16 cellular contexts compared by ENCODE assay signal in the genomic region with DNA sequence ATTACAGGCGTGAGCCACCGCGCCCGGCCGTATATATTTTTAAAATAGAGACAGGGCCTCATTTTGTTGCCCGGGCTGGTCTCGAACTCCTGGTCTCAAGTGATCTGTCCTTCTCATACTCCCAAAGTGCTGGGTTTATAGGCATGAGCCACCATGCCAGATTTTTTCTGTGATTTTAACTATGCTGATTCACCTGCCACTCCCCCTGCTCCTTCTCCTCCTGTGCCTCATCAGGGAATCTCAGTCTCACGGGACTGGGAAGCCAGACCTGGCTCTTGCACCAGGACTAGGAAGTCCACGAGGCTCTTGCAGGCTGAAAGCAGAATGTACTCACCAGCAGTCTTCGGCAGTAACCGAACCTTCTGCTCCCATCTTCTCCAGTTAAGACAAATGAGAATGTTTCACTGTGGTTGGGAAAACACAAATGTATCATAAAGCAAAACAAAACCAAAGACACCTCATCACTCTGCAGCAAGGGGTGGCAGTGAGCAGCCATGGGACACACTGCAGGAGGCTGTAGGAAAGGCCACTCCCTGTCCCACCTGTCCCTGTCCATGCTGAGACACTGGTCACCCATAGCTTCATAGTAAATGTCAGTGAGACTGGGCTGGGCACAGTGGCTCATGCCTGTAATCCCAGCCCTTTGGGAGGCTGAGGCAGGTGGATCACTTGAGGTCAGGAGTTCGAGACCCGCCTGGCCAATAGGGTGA.
DNase-seq lines count a peak whose midpoint lies in the region; ATAC-seq, FAIRE-seq and TF ChIP-seq lines count a peak whose summit lies in the region.
"Had no signal": no experiment of that assay in that cellular context is flagged by ENCODE, and none has a peak within 500 bp of the region (broad histone marks: within the 10 kb centered on the region; RNA-seq: fewer than 3 reads in every experiment).

No MANE protein-coding gene starts in this region.

- ATAC-seq in GM21390 (IDR thresholded peaks at IDR 0.05; ENCODE audit: unreplicated experiment) = no peak
- ATAC-seq in sciatic nerve = no peak

- TF ChIP-seq CTCF in epithelial cell of esophagus (IDR thresholded peaks at IDR 0.05; ENCODE audit: insufficient read depth, low read depth, low read length, missing control alignments) (no peak), chondrocyte (IDR thresholded peaks at IDR 0.05) (no peak)

- H3K27ac Mint-ChIP-seq in chondrocyte (ENCODE audit: unreplicated experiment) = no peak overlapping the region
- H3K27ac Mint-ChIP-seq: B cell; CD4-positive, CD25-positive, alpha-beta regulatory T cell; IgD-negative memory B cell had no signal

- no peaks in the 10 kb centered on the region for H3K27me3 Mint-ChIP-seq in chondrocyte (ENCODE audit: low read depth)

- H3K36me3 Mint-ChIP-seq in chondrocyte (ENCODE audit: low read depth) = peaks cover 15% of the 10 kb centered on the region
- H3K36me3 Mint-ChIP-seq: CD4-positive, CD25-positive, alpha-beta regulatory T cell; IgD-negative memory B cell had no signal

- peak; percentile 16 for DNase-seq in NCI-H2171 treated with DMSO at 0.1 percent for 48 hours (lab: John Stamatoyannopoulos, UW)
- DNase-seq in NCI-H2171 (lab: John Stamatoyannopoulos, UW) = no peak
- peak; percentile 26 for DNase-seq in NCI-H226
- DNase-seq in epithelial cell of esophagus (ENCODE audit: low read depth) = peak; percentile 48
- no peak for DNase-seq in chondrocyte (ENCODE audit: low spot score)
- DNase-seq in sciatic nerve (ENCODE audit: low spot score) = no peak
- no peak for DNase-seq in HTR-8/SVneo (ENCODE audit: insufficient read length, low spot score)
- DNase-seq: CD4-positive, CD25-positive, alpha-beta regulatory T cell; COR-L47; NCI-H1105 treated with DMSO at 0.1 percent for 48 hours; NCI-H1694 treated with DMSO at 0.1 percent for 48 hours; NCI-H2227 treated with DMSO at 0.1 percent for 48 hours had no signal

- no peak overlapping the region for H3K4me3 ChIP-seq in epithelial cell of esophagus (ENCODE audit: low read length)

- H3K9me3 Mint-ChIP-seq in chondrocyte (ENCODE audit: low read depth) = no peaks in the 10 kb centered on the region
- H3K9me3 Mint-ChIP-seq: IgD-negative memory B cell had no signal

- H3K4me1 Mint-ChIP-seq in chondrocyte (ENCODE audit: low read depth) = no peaks in the 10 kb centered on the region
- H3K4me1 Mint-ChIP-seq: B cell; CD4-positive, CD25-positive, alpha-beta regulatory T cell; IgD-negative memory B cell had no signal

- H3K4me3 Mint-ChIP-seq in chondrocyte (ENCODE audit: unreplicated experiment) = no peak overlapping the region
- H3K4me3 Mint-ChIP-seq: B cell; CD4-positive, CD25-positive, alpha-beta regulatory T cell; IgD-negative memory B cell had no signal

- no peak for FAIRE-seq in HTR-8/SVneo (lab: Jason Lieb, UNC)
- FAIRE-seq: G401.6 had no signal

- intact Hi-C loops in sciatic nerve (cut with DNase I) = no loop called here

Comparison
In these comparisons a context has a peak if more than half of its experiments do, and no peak if none do; other contexts are left out.
1. DNase-seq: peak in NCI-H2171 treated with DMSO at 0.1 percent for 48 hours (single experiment), NCI-H226 (single experiment) and epithelial cell of esophagus (single experiment); none in NCI-H2171 (single experiment), chondrocyte (single experiment), sciatic nerve (single experiment) and HTR-8/SVneo (single experiment).